11 cellular contexts compared by ENCODE assay signal in genomic region chr1:54945393-54945936, GRCh38. TPM values are rescaled to one million over a fixed set of nuclear protein-coding genes. Genes with fewer than 3 reads are reported as not detected.
DNase-seq lines count a peak whose midpoint lies in the region; ATAC-seq, FAIRE-seq and TF ChIP-seq lines count a peak whose summit lies in the region.
"Had no signal": no experiment of that assay in that cellular context is flagged by ENCODE, and none has a peak within 500 bp of the region (broad histone marks: within the 10 kb centered on the region; RNA-seq: fewer than 3 reads in every experiment).

No MANE protein-coding gene starts in this region.

- H3K9ac ChIP-seq in keratinocyte (ENCODE audit: control insufficient read depth, extremely low read depth, insufficient read depth, low read length) = no peak overlapping the region

- peak overlapping the region; percentile 57 for H3K4me2 ChIP-seq in keratinocyte (ENCODE audit: control insufficient read depth, extremely low read depth, insufficient read depth, low read depth, low read length)

- no peaks in the 10 kb centered on the region for H3K27me3 ChIP-seq in keratinocyte (ENCODE audit: control insufficient read depth, extremely low read depth, insufficient read depth, low read length)
- no peaks in the 10 kb centered on the region for H3K27me3 ChIP-seq in small intestine (ENCODE audit: control insufficient read depth in 2 of 2, insufficient read depth in 2 of 2, low read length in 2 of 2)
- no peaks in the 10 kb centered on the region for H3K27me3 ChIP-seq in effector memory CD4-positive, alpha-beta T cell (replicated peaks; ENCODE audit: control insufficient read depth, insufficient read depth, low read length, poor library complexity, severe bottlenecking)

- H3K36me3 ChIP-seq in keratinocyte (ENCODE audit: control insufficient read depth in 2 of 2, extremely low read depth in 1 of 2, insufficient read depth in 2 of 2, low read length in 2 of 2) (no peaks in the 10 kb centered on the region), small intestine (ENCODE audit: control insufficient read depth in 2 of 2, insufficient read depth in 2 of 2, low read length in 2 of 2) (no peaks in the 10 kb centered on the region)
- no peaks in the 10 kb centered on the region for H3K36me3 ChIP-seq in effector memory CD4-positive, alpha-beta T cell (ENCODE audit: control insufficient read depth, insufficient read depth, low read length)

- FAIRE-seq in keratinocyte (lab: Jason Lieb, UNC) (no peak), small intestine (lab: Jason Lieb, UNC) (no peak)

- no peak overlapping the region for H3K27ac ChIP-seq in keratinocyte (ENCODE audit: control insufficient read depth, insufficient read depth, low read length)
- peak overlapping the region; percentile 61 to 77 for H3K27ac ChIP-seq in small intestine (ENCODE audit: low read depth in 1 of 2, low read length in 1 of 2)
- no peak overlapping the region for H3K27ac ChIP-seq in effector memory CD4-positive, alpha-beta T cell (ENCODE audit: insufficient read depth, low read length, poor library complexity, severe bottlenecking)

- no peak for TF ChIP-seq CTCF in keratinocyte (optimal IDR thresholded peaks at IDR 0.05 in 1 of 3, IDR thresholded peaks at IDR 0.05 in 1 of 3, conservative IDR thresholded peaks at IDR 0.05 in 1 of 3; ENCODE audit: extremely low read depth in 1 of 3, insufficient read depth in 2 of 3, low read length in 3 of 3)

- CTCF ChIA-PET in activated CD8-positive, alpha-beta memory T cell treated with anti-CD3 and anti-CD28 coated beads, Interleukin-2, amount 10 ng/mL, durations not matched to agents 7 days and 5 days (lab: Charles Lee) = interaction anchor here (0.7 to 11.6 kb wide), 41 partner anchors 8 to 431 kb away, joined by 3 to 341 read pairs (median 4); partner anchors contain the start of genes BSND, DHCR24 and TTC4

- ATAC-seq in activated CD8-positive, alpha-beta memory T cell treated with anti-CD3 and anti-CD28 coated beads, Interleukin-2, amount 10 ng/mL, durations not matched to agents 7 days and 5 days = peak; percentile 31

- H3K9me3 ChIP-seq in keratinocyte (ENCODE audit: control insufficient read depth, low read depth, low read length) (no peaks in the 10 kb centered on the region), small intestine (ENCODE audit: control insufficient read depth, low read depth) (no peaks in the 10 kb centered on the region)
- H3K9me3 ChIP-seq in effector memory CD4-positive, alpha-beta T cell (ENCODE audit: control insufficient read depth, low read length) = no peaks in the 10 kb centered on the region

- H3K4me3 ChIP-seq in keratinocyte (ENCODE audit: control insufficient read depth in 2 of 3, extremely low read depth in 1 of 3, insufficient read depth in 2 of 3, low read depth in 1 of 3, low read length in 3 of 3) (peak overlapping the region in 1 of 3 experiments; percentile 58), small intestine (ENCODE audit: low read depth in 1 of 2, low read length in 2 of 2) (no peak overlapping the region)
- H3K4me3 ChIP-seq in effector memory CD4-positive, alpha-beta T cell (ENCODE audit: insufficient read depth, low read depth, low read length, poor library complexity, severe bottlenecking) = no peak overlapping the region

- H3K4me1 Mint-ChIP-seq in activated CD8-positive, alpha-beta memory T cell treated with anti-CD3 and anti-CD28 coated beads, Interleukin-2, amount 10 ng/mL, durations not matched to agents 7 days and 5 days = peaks cover 35% of the 10 kb centered on the region

- no peak for DNase-seq in activated CD8-positive, alpha-beta memory T cell treated with anti-CD3 and anti-CD28 coated beads, Interleukin-2, amount 10 ng/mL, durations not matched to agents 7 days and 5 days
- DNase-seq in activated CD8-positive, alpha-beta memory T cell treated with anti-CD3 and anti-CD28 coated beads, Interleukin-2, amount 50 U/mL, for 4 hours = no peak
- DNase-seq in RPMI8226 (peak; percentile 41), keratinocyte (ENCODE audit: low read depth, low spot score) (no peak), small intestine (peak; percentile 97), GDM1 (lab: John Stamatoyannopoulos, UW) (no peak), RKO (ENCODE audit: low spot score) (no peak)
- DNase-seq in effector memory CD4-positive, alpha-beta T cell = no peak

- WGBS in small intestine, 3 donors = 17 to 45% (median 28%) methylated on average over 6 of the region's 6 CpGs

- H3K9me3 Mint-ChIP-seq in activated CD8-positive, alpha-beta memory T cell treated with anti-CD3 and anti-CD28 coated beads, Interleukin-2, amount 10 ng/mL, durations not matched to agents 7 days and 5 days (ENCODE audit: low read depth) = no peaks in the 10 kb centered on the region
- H3K9me3 Mint-ChIP-seq: activated naive CD4-positive, alpha-beta T cell treated with anti-CD3 and anti-CD28 coated beads, Interleukin-2, amount 10 ng/mL, durations not matched to agents 7 days and 5 days; nephron had no signal

- no peaks in the 10 kb centered on the region for H4K20me1 ChIP-seq in keratinocyte (ENCODE audit: control insufficient read depth, extremely low read depth, insufficient read depth, low read length)

- peak overlapping the region; percentile 4 for H2AFZ ChIP-seq in keratinocyte (ENCODE audit: control insufficient read depth, low read length)

- no peak overlapping the region for H3K4me3 Mint-ChIP-seq in activated CD8-positive, alpha-beta memory T cell treated with anti-CD3 and anti-CD28 coated beads, Interleukin-2, amount 10 ng/mL, durations not matched to agents 7 days and 5 days
- H3K4me3 Mint-ChIP-seq: activated naive CD4-positive, alpha-beta T cell treated with anti-CD3 and anti-CD28 coated beads, Interleukin-2, amount 10 ng/mL, durations not matched to agents 7 days and 5 days; nephron had no signal

- H3K36me3 Mint-ChIP-seq in activated CD8-positive, alpha-beta memory T cell treated with anti-CD3 and anti-CD28 coated beads, Interleukin-2, amount 10 ng/mL, durations not matched to agents 7 days and 5 days = no peaks in the 10 kb centered on the region
- H3K36me3 Mint-ChIP-seq: activated naive CD4-positive, alpha-beta T cell treated with anti-CD3 and anti-CD28 coated beads, Interleukin-2, amount 10 ng/mL, durations not matched to agents 7 days and 5 days had no signal

- H3K4me1 ChIP-seq in keratinocyte (ENCODE audit: control insufficient read depth, extremely low read depth, insufficient read depth, low read length) = peaks cover 14% of the 10 kb centered on the region
- H3K4me1 ChIP-seq in small intestine (ENCODE audit: control insufficient read depth in 2 of 2, insufficient read depth in 1 of 2, low read depth in 1 of 2, low read length in 1 of 2) = no peaks in the 10 kb centered on the region
- no peaks in the 10 kb centered on the region for H3K4me1 ChIP-seq in effector memory CD4-positive, alpha-beta T cell (ENCODE audit: control insufficient read depth, insufficient read depth, low read length, poor library complexity, severe bottlenecking)

- H3K79me2 ChIP-seq in keratinocyte (ENCODE audit: control insufficient read depth, insufficient read depth, low read length) = no peaks in the 10 kb centered on the region

- H3K27ac Mint-ChIP-seq in activated CD8-positive, alpha-beta memory T cell treated with anti-CD3 and anti-CD28 coated beads, Interleukin-2, amount 10 ng/mL, durations not matched to agents 7 days and 5 days = peak overlapping the region; percentile 59
- H3K27ac Mint-ChIP-seq: activated naive CD4-positive, alpha-beta T cell treated with anti-CD3 and anti-CD28 coated beads, Interleukin-2, amount 10 ng/mL, durations not matched to agents 7 days and 5 days had no signal

- dilution Hi-C loops in keratinocyte (cut with MboI; ENCODE audit: extremely low pct_ligation_motif_present, low sequenced_read_pairs) = no loop called here

- H3K27me3 Mint-ChIP-seq in activated CD8-positive, alpha-beta memory T cell treated with anti-CD3 and anti-CD28 coated beads, Interleukin-2, amount 10 ng/mL, durations not matched to agents 7 days and 5 days = peaks cover 33% of the 10 kb centered on the region

- H3K9me1 ChIP-seq in keratinocyte (ENCODE audit: control insufficient read depth, extremely low read depth, insufficient read depth, low read length) = peaks cover under 1% of the 10 kb centered on the region

RNA-seq across cellular contexts. Expression of gene TMEM61, which starts 35.0 kb away (rescaled TPM):
- not detected for total RNA-seq in activated CD8-positive, alpha-beta memory T cell treated with anti-CD3 and anti-CD28 coated beads, Interleukin-2, amount 10 ng/mL, durations not matched to agents 7 days and 5 days
- polyA plus RNA-seq in keratinocyte (0.49 to 1.1 TPM (median 1.0 TPM) in 3 replicates), small intestine (1 to 10 TPM; 2.2 to 6.7 (median 5.4) TPM)
- 0.65 TPM for polyA plus RNA-seq in keratinocyte (2011; ENCODE audit: low read depth)
- polyA plus RNA-seq in keratinocyte (2011; cell fraction: cytosol; rRNA removed) = 0.69 and 1.9 TPM in 2 replicates
- 1.2 and 1.8 TPM in 2 replicates for polyA plus RNA-seq in keratinocyte (2011; cell fraction: nucleus; rRNA removed)
- 1.3 and 1.4 TPM in 2 replicates for polyA plus RNA-seq in keratinocyte (2012; ENCODE audit: low replicate concordance)
- 0.32 to 0.36 TPM in 2 of 3 replicates, not detected in the other for polyA minus RNA-seq in keratinocyte
- polyA minus RNA-seq in keratinocyte (2011; cell fraction: cytosol; rRNA and poly(A)+ RNA removed) = 2.5 TPM
- polyA minus RNA-seq in keratinocyte (2011; cell fraction: nucleus; rRNA and poly(A)+ RNA removed) = 0.53 and 0.93 TPM in 2 replicates
- polyA plus RNA-seq: AG04450 had no signal

RNA-seq across cellular contexts. Expression of gene BSND, which starts 53.3 kb away (rescaled TPM):
- total RNA-seq in activated CD8-positive, alpha-beta memory T cell treated with anti-CD3 and anti-CD28 coated beads, Interleukin-2, amount 10 ng/mL, durations not matched to agents 7 days and 5 days = under 1 TPM; 0.07 to 0.12 TPM
- polyA plus RNA-seq in keratinocyte (not detected in 3 replicates), small intestine (under 1 TPM in 1 of 3 donors, not detected in 2; 0.01 TPM)
- polyA plus RNA-seq in keratinocyte (2011; ENCODE audit: low read depth) = not detected
- polyA plus RNA-seq in keratinocyte (2011; cell fraction: cytosol; rRNA removed) = not detected in 2 replicates
- not detected in 2 replicates for polyA plus RNA-seq in keratinocyte (2011; cell fraction: nucleus; rRNA removed)
- not detected in 2 replicates for polyA plus RNA-seq in keratinocyte (2012; ENCODE audit: low replicate concordance)
- polyA minus RNA-seq in keratinocyte = not detected in 3 replicates
- polyA minus RNA-seq in keratinocyte (2011; cell fraction: cytosol; rRNA and poly(A)+ RNA removed) = not detected
- not detected in 2 replicates for polyA minus RNA-seq in keratinocyte (2011; cell fraction: nucleus; rRNA and poly(A)+ RNA removed)
- polyA plus RNA-seq: AG04450 had no signal

RNA-seq across cellular contexts. Expression of gene DHCR24, which starts 58.5 kb away (rescaled TPM):
- 100 to 1,000 TPM; 121 to 187 TPM for total RNA-seq in activated CD8-positive, alpha-beta memory T cell treated with anti-CD3 and anti-CD28 coated beads, Interleukin-2, amount 10 ng/mL, durations not matched to agents 7 days and 5 days
- polyA plus RNA-seq in keratinocyte = 363 to 515 TPM (median 434 TPM) in 3 replicates
- 72.5 TPM for polyA plus RNA-seq in keratinocyte (2011; ENCODE audit: low read depth)
- 267 and 283 TPM in 2 replicates for polyA plus RNA-seq in keratinocyte (2011; cell fraction: cytosol; rRNA removed)
- polyA plus RNA-seq in keratinocyte (2011; cell fraction: nucleus; rRNA removed) = 731 and 733 TPM in 2 replicates
- 262 and 434 TPM in 2 replicates for polyA plus RNA-seq in keratinocyte (2012; ENCODE audit: low replicate concordance)
- 1,082 to 2,772 TPM (median 1,362 TPM) in 3 replicates for polyA minus RNA-seq in keratinocyte
- 743 TPM for polyA minus RNA-seq in keratinocyte (2011; cell fraction: cytosol; rRNA and poly(A)+ RNA removed)
- polyA minus RNA-seq in keratinocyte (2011; cell fraction: nucleus; rRNA and poly(A)+ RNA removed) = 1,029 and 1,296 TPM in 2 replicates
- polyA plus RNA-seq in small intestine = 100 to 1,000 TPM in 1 of 3 donors, 10 to 100 TPM in 1, 1 to 10 TPM in 1; 7.0 to 162 (median 14.3) TPM

Comparison
In these comparisons a context has a peak if more than half of its experiments do, and no peak if none do; other contexts are left out.
1. DNase-seq: peak in RPMI8226 (single experiment) and small intestine (single experiment); none in activated CD8-positive, alpha-beta memory T cell treated with anti-CD3 and anti-CD28 coated beads, Interleukin-2, amount 10 ng/mL, durations not matched to agents 7 days and 5 days (single experiment), activated CD8-positive, alpha-beta memory T cell treated with anti-CD3 and anti-CD28 coated beads, Interleukin-2, amount 50 U/mL, for 4 hours (single experiment), keratinocyte (single experiment), effector memory CD4-positive, alpha-beta T cell (0 of 3), GDM1 (single experiment) and RKO (single experiment).
2. H3K27ac ChIP-seq: peak in small intestine (2 of 2); none in keratinocyte (single experiment) and effector memory CD4-positive, alpha-beta T cell (single experiment).